11 cellular contexts compared by ENCODE assay signal in the genomic region with DNA sequence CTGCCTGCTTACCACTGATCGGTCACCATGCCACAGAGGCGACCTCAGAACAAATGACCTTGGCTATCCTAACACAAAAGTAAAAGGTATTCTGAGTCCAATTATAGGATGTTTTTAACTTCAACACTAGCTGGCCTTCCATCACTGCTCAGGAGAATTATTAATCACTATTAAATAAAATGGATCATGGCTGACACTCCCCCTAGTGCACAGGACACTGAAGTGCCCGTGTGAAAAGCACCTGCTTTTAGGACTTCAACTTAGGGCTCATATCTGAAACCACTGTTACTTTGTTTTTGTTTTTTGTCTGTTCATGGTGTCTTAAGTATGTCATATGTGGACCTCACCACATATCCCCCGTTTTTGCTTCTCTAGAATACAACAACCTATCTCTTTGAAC. TPM values are rescaled to one million over a fixed set of nuclear protein-coding genes. Genes with fewer than 3 reads are reported as not detected.
DNase-seq lines count a peak whose midpoint lies in the region; ATAC-seq, FAIRE-seq and TF ChIP-seq lines count a peak whose summit lies in the region.
"Had no signal": no experiment of that assay in that cellular context is flagged by ENCODE, and none has a peak within 500 bp of the region (broad histone marks: within the 10 kb centered on the region; RNA-seq: fewer than 3 reads in every experiment).

No MANE protein-coding gene starts in this region.

- FAIRE-seq in GM18507 (lab: Jason Lieb, UNC), result peak; percentile 56
- FAIRE-seq: colon had no signal

- H3K4me1 ChIP-seq in Peyer's patch, result peaks cover 0 to 6% (median 0%) of the 10 kb centered on the region in 4 donors

- no peaks in the 10 kb centered on the region for H3K36me3 ChIP-seq in Peyer's patch
- H3K36me3 ChIP-seq: HAP-1 had no signal

- TF ChIP-seq CTCF in Peyer's patch (IDR thresholded peaks at IDR 0.05), result peak in 4 of 6 experiments; percentile 26 to 45 (median 39)

- H3K9me3 ChIP-seq in Peyer's patch, result no peaks in the 10 kb centered on the region
- H3K9me3 ChIP-seq: HAP-1 had no signal

- H3K27me3 ChIP-seq in Peyer's patch, result no peaks in the 10 kb centered on the region

- intact Hi-C loops in Right ventricle myocardium superior (cut with DNase I), result no loop called here

- in situ Hi-C loops in ACHN (cut with HindIII; ENCODE audit: low pct_ligation_motif_present, low pct_unique_long_range_greater_than_20kb, low sequenced_read_pairs), result no loop called here

- no peak for TF ChIP-seq POLR2A in Peyer's patch (IDR thresholded peaks at IDR 0.05)

- H3K27ac ChIP-seq in Peyer's patch, result no peak overlapping the region

- peak; percentile 22 for DNase-seq in ACHN
- DNase-seq in GM18507 (ENCODE audit: extremely low spot score, insufficient read length, low read depth), result no peak
- no peak for DNase-seq in Peyer's patch
- peak; percentile 60 for DNase-seq in germinal center (ENCODE audit: low spot score)
- DNase-seq in activated CD4-positive, CD25-positive, alpha-beta regulatory T cell (lab: John Stamatoyannopoulos, UW), result no peak
- DNase-seq in mucosa of gallbladder (ENCODE audit: low spot score), result no peak
- DNase-seq in Right ventricle myocardium superior, result no peak
- DNase-seq: NCI-H2081 had no signal

- H3K4me3 ChIP-seq in Peyer's patch, result no peak overlapping the region
- H3K4me3 ChIP-seq: HAP-1 had no signal

- ATAC-seq in GM18867 (IDR thresholded peaks at IDR 0.05; ENCODE audit: unreplicated experiment) (no peak), Right ventricle myocardium superior (ENCODE audit: poor library complexity) (no peak)

RNA-seq across cellular contexts. Expression of a gene that starts 33.9 kb away (rescaled TPM):
- 10 to 100 TPM; 33.0 to 56.0 (median 42.3) TPM for total RNA-seq in Peyer's patch
- total RNA-seq in mucosa of gallbladder, result 32.4 TPM
- 16.0 TPM for total RNA-seq in Right ventricle myocardium superior

Comparison
In these comparisons a context has a peak if more than half of its experiments do, and no peak if none do; other contexts are left out.
1. DNase-seq: peak in ACHN (single experiment) and germinal center (single experiment); none in GM18507 (single experiment), Peyer's patch (0 of 3), activated CD4-positive, CD25-positive, alpha-beta regulatory T cell (0 of 4), mucosa of gallbladder (single experiment) and Right ventricle myocardium superior (single experiment).